ENCODE assay signal across 23 cellular contexts in genomic region chr18:58047556-58047882, GRCh38. TPM values are rescaled to one million over a fixed set of nuclear protein-coding genes. Genes with fewer than 3 reads are reported as not detected.
A peak's percentile ranks its signal among the peaks of the same experiment; 100 is the strongest.
DNase-seq lines count a peak whose midpoint lies in the region; ATAC-seq, FAIRE-seq and TF ChIP-seq lines count a peak whose summit lies in the region.
"Had no signal": no experiment of that assay in that cellular context is flagged by ENCODE, and none has a peak within 500 bp of the region (broad histone marks: within the 10 kb centered on the region; RNA-seq: fewer than 3 reads in every experiment).

No MANE protein-coding gene starts in this region.

- FAIRE-seq in D721Med (lab: Jason Lieb, UNC): peak; percentile 99
- no peak for FAIRE-seq in GM12878 (lab: Jason Lieb, UNC)
- FAIRE-seq: GM18507 had no signal

- peaks cover 5% of the 10 kb centered on the region for H3K79me2 ChIP-seq in GM12878 (ENCODE audit: control insufficient read depth, insufficient read depth, low read length)

- H2AFZ ChIP-seq in GM12878 (ENCODE audit: control insufficient read depth, low read depth, low read length): no peak overlapping the region

- TF ChIP-seq CTCF in D721Med (IDR thresholded peaks at IDR 0.05; ENCODE audit: insufficient read depth, missing control alignments) (no peak), GM12878 (IDR thresholded peaks at IDR 0.05 in 2 of 3, conservative IDR thresholded peaks at IDR 0.05 in 1 of 3; ENCODE audit: control insufficient read depth in 2 of 3, extremely low read depth in 1 of 3, insufficient read depth in 1 of 3, low read depth in 3 of 3, low read length in 3 of 3) (no peak), liver (IDR thresholded peaks at IDR 0.05; ENCODE audit: low read depth, low read length, missing input control) (no peak), sigmoid colon (IDR thresholded peaks at IDR 0.05) (no peak)

- TF ChIP-seq EP300 in GM12878 (IDR thresholded peaks at IDR 0.05; ENCODE audit: borderline replicate concordance in 1 of 2, control insufficient read depth in 1 of 2, low read depth in 2 of 2, low read length in 2 of 2) (no peak), sigmoid colon (IDR thresholded peaks at IDR 0.05) (no peak)

- in situ Hi-C loops in GM12878 (cut with MboI): loop anchor here (5.0 kb wide), 1 partner anchor 75 kb away; no protein-coding TSS in a partner anchor

- 97% methylated on average over 3 of the region's 3 CpGs for WGBS in GM12878 (ENCODE audit: insufficient coverage, insufficient replicate concordance, low lambda C conversion rate, missing lambda C conversion rate)
- WGBS in liver: 91% methylated on average over 3 of the region's 3 CpGs
- 93 to 95% methylated on average over 3 of the region's 3 CpGs for WGBS in sigmoid colon, 2 donors

- H3K27me3 ChIP-seq in GM12878 (replicated peaks in 1 of 2; ENCODE audit: control insufficient read depth in 2 of 2, insufficient read depth in 2 of 2, low read length in 1 of 2): no peaks in the 10 kb centered on the region
- H3K27me3 ChIP-seq in liver (ENCODE audit: control insufficient read depth in 4 of 4, insufficient read depth in 4 of 4, low read length in 3 of 4): no peaks in the 10 kb centered on the region
- no peaks in the 10 kb centered on the region for H3K27me3 ChIP-seq in sigmoid colon
- H3K27me3 ChIP-seq: BLaER1 treated with 17β-estradiol and CSF1 and Interleukin-3, amounts not matched to agents 10 nM and 100 nM; MG63 had no signal

- SMC1A ChIA-PET in GM12878 (lab: Charles Lee; ENCODE audit: uncharacterized antibody, unreplicated experiment): interaction anchor here (0.6 to 4.8 kb wide), 6 partner anchors 13 to 89 kb away, joined by 3 to 31 read pairs (median 8); no protein-coding TSS in a partner anchor

- H3K9me3 ChIP-seq in GM12878 (replicated peaks; ENCODE audit: control insufficient read depth, insufficient read depth, low read length) (no peaks in the 10 kb centered on the region), liver (ENCODE audit: control insufficient read depth in 4 of 4, low read length in 3 of 4) (no peaks in the 10 kb centered on the region), sigmoid colon (no peaks in the 10 kb centered on the region)
- H3K9me3 ChIP-seq: BLaER1 treated with 17β-estradiol and CSF1 and Interleukin-3, amounts not matched to agents 10 nM and 100 nM; HAP-1; MG63 had no signal

- DNase-seq in D721Med (ENCODE audit: insufficient read length, low spot score) (no peak), GM12878 (ENCODE audit: low read depth, low spot score) (no peak), sigmoid colon (no peak), NCI-H345 (lab: John Stamatoyannopoulos, UW) (no peak), globus pallidus (ENCODE audit: low spot score) (no peak), GM03348 (ENCODE audit: low spot score) (no peak)
- DNase-seq: activated naive CD4-positive, alpha-beta T cell treated with Interleukin-2 at 50 U/mL for 16 hours; activated T-cell treated with anti-CD3 and anti-CD28 coated beads, Interleukin-2, amount 50 U/mL, for 4 hours; amygdala; foreskin fibroblast; IMR-90; left ventricle myocardium superior; MG63; NCI-H1436; NCI-H2107; right cardiac atrium; stimulated activated naive CD8-positive, alpha-beta T cell treated with anti-CD3 and anti-CD28 coated beads, Interleukin-15, amount 100 ng/mL, for 72 hours had no signal

- no peaks in the 10 kb centered on the region for H3K36me3 ChIP-seq in GM12878 (ENCODE audit: control insufficient read depth in 2 of 2, insufficient read depth in 2 of 2, low read length in 1 of 2)
- H3K36me3 ChIP-seq in liver (ENCODE audit: control insufficient read depth in 4 of 4, insufficient read depth in 3 of 4, low read depth in 1 of 4, low read length in 3 of 4): no peaks in the 10 kb centered on the region
- H3K36me3 ChIP-seq in sigmoid colon: no peaks in the 10 kb centered on the region
- H3K36me3 ChIP-seq: BLaER1 treated with 17β-estradiol and CSF1 and Interleukin-3, amounts not matched to agents 10 nM and 100 nM; HAP-1; MG63 had no signal

- H3K27ac ChIP-seq in GM12878 (ENCODE audit: control insufficient read depth, insufficient read depth) (no peak overlapping the region), liver (ENCODE audit: low read depth in 1 of 2, low read length in 2 of 2) (peak overlapping the region; percentile 77 to 96), sigmoid colon (peak overlapping the region; percentile 75 to 90 (median 87))
- H3K27ac ChIP-seq: BLaER1 treated with 17β-estradiol and CSF1 and Interleukin-3, amounts not matched to agents 10 nM and 100 nM had no signal

- no peak overlapping the region for H3K4me2 ChIP-seq in GM12878 (ENCODE audit: control insufficient read depth, insufficient read depth)

- POLR2A ChIA-PET in GM12878 (lab: Charles Lee): no interaction called here

- H4K20me1 ChIP-seq in GM12878 (ENCODE audit: control insufficient read depth, insufficient read depth): no peaks in the 10 kb centered on the region

- TF ChIP-seq POLR2A in GM12878 (IDR thresholded peaks at IDR 0.05; ENCODE audit: low read depth, low read length) (no peak), sigmoid colon (IDR thresholded peaks at IDR 0.05) (no peak)

- ATAC-seq in GM12878 (no peak), GM19467 (IDR thresholded peaks at IDR 0.05; ENCODE audit: unreplicated experiment) (no peak)
- ATAC-seq: activated CD4-positive, CD25-positive, alpha-beta regulatory T cell treated with anti-CD3 and anti-CD28 coated beads, Interleukin-2, amount 50 U/mL, for 24 hours; activated T-cell treated with anti-CD3 and anti-CD28 coated beads, Interleukin-2, amount 50 U/mL, for 4 hours; left ventricle myocardium superior; right cardiac atrium; stimulated activated naive CD8-positive, alpha-beta T cell treated with anti-CD3 and anti-CD28 coated beads, Interleukin-15, amount 100 ng/mL, for 72 hours had no signal

- intact Hi-C loops in GM12878 (cut with micrococcal nuclease; ENCODE audit: unreplicated experiment) (loop anchor here (10.0 kb wide), 2 partner anchors 277 to 413 kb away; no protein-coding TSS in a partner anchor), sigmoid colon (cut with DNase I) (loop anchor here (5.0 to 10.0 kb wide), 3 partner anchors 207 to 425 kb away; partner anchors contain the start of gene NARS1)

- no peak for TF ChIP-seq RAD21 in GM12878 (IDR thresholded peaks at IDR 0.05; ENCODE audit: insufficient read depth, low read depth, low read length)
- no peak for TF ChIP-seq RAD21 in liver (IDR thresholded peaks at IDR 0.05)

- H3K4me1 ChIP-seq in GM12878 (ENCODE audit: control insufficient read depth, insufficient read depth, low read length) (peaks cover 6% of the 10 kb centered on the region; the same call in 1 of the 2 replicates), liver (ENCODE audit: control insufficient read depth in 4 of 4, insufficient read depth in 4 of 4, low read length in 3 of 4) (peaks cover 0 to 36% (median 25%) of the 10 kb centered on the region in 4 donors), sigmoid colon (peaks cover 0 to 37% (median 23%) of the 10 kb centered on the region in 4 donors)

- no TSS peak for BruUV-seq in GM12878 (replicated peaks; lab: Mats Ljungman, UMichigan)

- RAD21 ChIA-PET in GM12878 (lab: Charles Lee; ENCODE audit: unreplicated experiment): interaction anchor here (1.2 to 3.8 kb wide), 4 partner anchors 53 to 165 kb away, joined by 3 to 18 read pairs (median 8); no protein-coding TSS in a partner anchor

- H3K9ac ChIP-seq in GM12878 (ENCODE audit: control insufficient read depth, insufficient read depth, low read length) (no peak overlapping the region), liver (ENCODE audit: low read depth in 1 of 2, low read length in 2 of 2) (peak overlapping the region in 1 of 2 donors; percentile 37)
- H3K9ac ChIP-seq: BLaER1 treated with 17β-estradiol and CSF1 and Interleukin-3, amounts not matched to agents 10 nM and 100 nM had no signal

- H3K4me3 ChIP-seq in GM12878: peak overlapping the region; percentile 13; the same call in 1 of the 2 replicates
- no peak overlapping the region for H3K4me3 ChIP-seq in liver (ENCODE audit: low read depth in 1 of 3, low read length in 3 of 3)
- H3K4me3 ChIP-seq in sigmoid colon: no peak overlapping the region
- H3K4me3 ChIP-seq: BLaER1 treated with 17β-estradiol and CSF1 and Interleukin-3, amounts not matched to agents 10 nM and 100 nM; HAP-1; MG63 had no signal

- CTCF ChIA-PET in GM12878 (lab: Yijun Ruan, JAX): interaction anchor here (0.9 to 6.9 kb wide), 4 partner anchors 8 to 88 kb away, joined by 3 to 117 read pairs (median 6); no protein-coding TSS in a partner anchor

TF ChIP-seq in liver, 16 proteins besides CTCF, POLR2A, EP300 and RAD21 (continues in another document):
- TF ChIP-seq NR2F2 (IDR thresholded peaks at IDR 0.05) (no peak), EGR1 (IDR thresholded peaks at IDR 0.05; ENCODE audit: low read depth in 2 of 2) (no peak), GABPA (IDR thresholded peaks at IDR 0.05 in 1 of 2, conservative IDR thresholded peaks at IDR 0.05 in 1 of 2) (no peak)

RNA-seq across cellular contexts. Expression of gene NEDD4L, which starts 3.5 kb away (rescaled TPM):
- total RNA-seq in GM12878 (2013; cell fraction: nucleolus; rRNA removed): 256 and 267 TPM in 2 replicates
- total RNA-seq in GM12878 (2014; rRNA removed) (12.9 and 18.6 TPM in 2 replicates), GM12878 (2014; rRNA removed; fragmentation: Illumina TruSeq; extraction: Trizol) (16.9 and 19.7 TPM in 2 replicates), GM12878 (2021) (24.0 and 25.7 TPM in 2 replicates), liver (10 to 100 TPM; 11.2 to 20.3 TPM), sigmoid colon (10 to 100 TPM; 52.0 to 62.9 (median 55.9) TPM)
- polyA plus RNA-seq in GM12878 (2011; ENCODE audit: low read depth): 1.8 TPM
- polyA plus RNA-seq in GM12878 (2011; rRNA removed) (14.9 and 21.3 TPM in 2 replicates), GM12878 (2014; fragmentation: Illumina TruSeq; extraction: Trizol) (20.3 and 21.9 TPM in 2 replicates), GM12878 (2014; fragmentation: Nextera tagmentation; extraction: Ambion mirVana) (1 to 10 TPM; 7.4 to 8.8 TPM), GM12878 (2014; rRNA removed) (16.0 and 20.1 TPM in 2 replicates), GM12878 (2016; fragmentation: Nextera tagmentation; extraction: Ambion mirVana) (10 to 100 TPM; 10.8 to 12.1 TPM), liver (10 to 100 TPM; 10.2 to 15.1 TPM), sigmoid colon (100 to 1,000 TPM in 1 of 3 donors, 10 to 100 TPM in 2; 56.1 to 104 (median 64.3) TPM)
- polyA plus RNA-seq in GM12878 (2011; cell fraction: cytosol; rRNA removed): 19.3 and 21.8 TPM in 2 replicates
- polyA plus RNA-seq in GM12878 (2011; cell fraction: nucleus; rRNA removed): 44.9 and 46.5 TPM in 2 replicates
- polyA plus RNA-seq in GM12878 (2012): 4.8 and 5.0 TPM in 2 replicates
- 32.7 and 42.1 TPM in 2 replicates for polyA minus RNA-seq in GM12878 (2011; rRNA and poly(A)+ RNA removed)
- 8.8 TPM in 2 replicates for polyA minus RNA-seq in GM12878 (2011; cell fraction: cytosol; rRNA and poly(A)+ RNA removed)
- polyA minus RNA-seq in GM12878 (2011; cell fraction: nucleus; rRNA and poly(A)+ RNA removed): 38.1 and 63.2 TPM in 2 replicates
